Comparison of ENCODE assay signal across 8 cellular contexts in the genomic region with DNA sequence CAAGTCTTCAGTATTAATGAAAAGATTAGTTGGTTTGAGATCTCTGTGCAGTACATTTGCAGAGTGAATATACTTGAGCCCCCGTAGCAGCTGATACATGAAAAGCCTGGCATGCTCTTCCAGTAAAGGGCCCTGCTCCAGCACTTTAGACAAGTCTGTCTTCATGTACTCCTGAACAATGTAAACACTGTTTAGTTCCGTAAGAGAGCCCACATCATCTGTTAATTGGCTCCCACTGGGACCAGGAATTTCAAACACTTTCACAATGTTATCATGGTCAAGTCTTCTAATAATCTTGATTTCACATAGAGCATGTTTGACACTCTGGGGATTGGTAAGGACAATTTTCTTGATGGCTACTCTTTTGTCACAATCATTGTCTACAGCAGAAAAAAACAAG. TPM values are rescaled to one million over a fixed set of nuclear protein-coding genes. Genes with fewer than 3 reads are reported as not detected.
DNase-seq lines count a peak whose midpoint lies in the region; TF ChIP-seq lines count a peak whose summit lies in the region.
"Not testable (repeated sequence)": the region's sequence is repeated elsewhere in the genome, so short reads cannot be mapped to it uniquely, and the experiment has no call there.

No MANE protein-coding gene starts in this region.

- not testable (repeated sequence) for H2BK15ac ChIP-seq in mesenchymal stem cell (ENCODE audit: low read depth, poor library complexity, severe bottlenecking)

- H3K14ac ChIP-seq in mesenchymal stem cell (ENCODE audit: low read length in 2 of 2), result not testable (repeated sequence)

- not testable (repeated sequence) for TF ChIP-seq CTCF in Loucy (conservative IDR thresholded peaks at IDR 0.05; ENCODE audit: low read length); fibroblast of villous mesenchyme (IDR thresholded peaks at IDR 0.05; ENCODE audit: insufficient read depth, low read depth, low read length)

- H3K9me3 ChIP-seq in Loucy (ENCODE audit: insufficient read depth, low read depth, low read length); mesenchymal stem cell (ENCODE audit: control insufficient read depth, low read length): not testable (repeated sequence)

- peak overlapping the region; percentile 62 for H3K4me3 ChIP-seq in Loucy (ENCODE audit: low read length, poor library complexity, severe bottlenecking)
- not testable (repeated sequence) for H3K4me3 ChIP-seq in fibroblast of villous mesenchyme (ENCODE audit: low read depth, low read length); mesenchymal stem cell (ENCODE audit: insufficient read depth in 1 of 2, low read depth in 1 of 2, low read length in 2 of 2)

- H3K79me2 ChIP-seq in Loucy (ENCODE audit: insufficient read depth, low read length), result not testable (repeated sequence)

- H4K91ac ChIP-seq in mesenchymal stem cell (ENCODE audit: low read length), result not testable (repeated sequence)

- H3K9ac ChIP-seq in Loucy (ENCODE audit: low read depth, low read length, poor library complexity, severe bottlenecking); mesenchymal stem cell (ENCODE audit: low read length): not testable (repeated sequence)

- H4K20me1 ChIP-seq in Loucy (ENCODE audit: insufficient read depth, low read length, poor library complexity, severe bottlenecking), result peaks cover 20% of the 10 kb centered on the region

- WGBS in mesenchymal stem cell, result 69% methylated on average over 2 of the region's 2 CpGs

- H2BK5ac ChIP-seq in mesenchymal stem cell (ENCODE audit: low read depth, low read length, poor library complexity, severe bottlenecking), result not testable (repeated sequence)

- peak overlapping the region; percentile 80 for H3K4me2 ChIP-seq in Loucy (ENCODE audit: low read depth, low read length, poor library complexity, severe bottlenecking)
- not testable (repeated sequence) for H3K4me2 ChIP-seq in mesenchymal stem cell (ENCODE audit: low read length, poor library complexity, severe bottlenecking)

- not testable (repeated sequence) for H3K36me3 ChIP-seq in Loucy (ENCODE audit: insufficient read depth, low read length); mesenchymal stem cell (ENCODE audit: control insufficient read depth in 1 of 2, insufficient read depth in 2 of 2, low read depth in 1 of 2, low read length in 2 of 2)

- H3K4me1 ChIP-seq in Loucy (ENCODE audit: insufficient read depth, low read length, poor library complexity, severe bottlenecking), result peaks cover 26% of the 10 kb centered on the region
- H3K4me1 ChIP-seq in mesenchymal stem cell (ENCODE audit: control insufficient read depth, insufficient read depth, low read depth, low read length), result not testable (repeated sequence)

- not testable (repeated sequence) for H2BK120ac ChIP-seq in mesenchymal stem cell (ENCODE audit: low read depth, low read length)

- H3K23ac ChIP-seq in mesenchymal stem cell (ENCODE audit: low read length in 2 of 2), result not testable (repeated sequence)

- not testable (repeated sequence) for H3K9me2 ChIP-seq in Loucy (replicated peaks; ENCODE audit: low read depth, low read length)

- not testable (repeated sequence) for H4K8ac ChIP-seq in mesenchymal stem cell (ENCODE audit: low read length)

- DNase-seq in COLO829 (ENCODE audit: low spot score) (peak; percentile 15), EH (ENCODE audit: low read depth) (peak; percentile 18), amniotic epithelial cell (ENCODE audit: low read depth) (peak; percentile 27), fibroblast of villous mesenchyme (ENCODE audit: low read depth) (peak; percentile 52), iris pigment epithelial cell (ENCODE audit: low read depth) (peak; percentile 39), mesenchymal stem cell (peak; percentile 28), retina (peak; percentile 27)

- peaks cover 10% of the 10 kb centered on the region for H3K79me1 ChIP-seq in mesenchymal stem cell (replicated peaks; ENCODE audit: low read length, poor library complexity, severe bottlenecking)

- H3K27me3 ChIP-seq in Loucy (ENCODE audit: insufficient read depth, low read length, poor library complexity, severe bottlenecking); mesenchymal stem cell (ENCODE audit: control insufficient read depth in 1 of 2, insufficient read depth in 1 of 2, low read length in 2 of 2): not testable (repeated sequence)

- H2BK12ac ChIP-seq in mesenchymal stem cell (ENCODE audit: low read length in 2 of 2), result not testable (repeated sequence)

- H3K18ac ChIP-seq in mesenchymal stem cell (ENCODE audit: low read depth in 1 of 2, low read length in 2 of 2), result not testable (repeated sequence)

- peaks cover 13% of the 10 kb centered on the region for H3F3A ChIP-seq in Loucy (ENCODE audit: low read depth)

- H3K4ac ChIP-seq in mesenchymal stem cell (ENCODE audit: low read depth in 1 of 2, low read length in 2 of 2), result not testable (repeated sequence)

- H2AK5ac ChIP-seq in mesenchymal stem cell (ENCODE audit: low read length, severe bottlenecking), result not testable (repeated sequence)

- not testable (repeated sequence) for H2AFZ ChIP-seq in Loucy (ENCODE audit: low read length); mesenchymal stem cell (ENCODE audit: low read depth, low read length)

- H3K27ac ChIP-seq in mesenchymal stem cell (ENCODE audit: low read length, poor library complexity, severe bottlenecking), result not testable (repeated sequence)

RNA-seq across cellular contexts. Expression of a gene that starts 22.2 kb away (rescaled TPM):
- 16.0 and 16.4 TPM in 2 replicates for total RNA-seq in fibroblast of villous mesenchyme
- 3.5 TPM for polyA plus RNA-seq in mesenchymal stem cell (2013, experiment 1 of 2)
- polyA plus RNA-seq in mesenchymal stem cell (2013, experiment 2 of 2), result 3.9 TPM
